8 cellular contexts compared by ENCODE assay signal in the genomic region with DNA sequence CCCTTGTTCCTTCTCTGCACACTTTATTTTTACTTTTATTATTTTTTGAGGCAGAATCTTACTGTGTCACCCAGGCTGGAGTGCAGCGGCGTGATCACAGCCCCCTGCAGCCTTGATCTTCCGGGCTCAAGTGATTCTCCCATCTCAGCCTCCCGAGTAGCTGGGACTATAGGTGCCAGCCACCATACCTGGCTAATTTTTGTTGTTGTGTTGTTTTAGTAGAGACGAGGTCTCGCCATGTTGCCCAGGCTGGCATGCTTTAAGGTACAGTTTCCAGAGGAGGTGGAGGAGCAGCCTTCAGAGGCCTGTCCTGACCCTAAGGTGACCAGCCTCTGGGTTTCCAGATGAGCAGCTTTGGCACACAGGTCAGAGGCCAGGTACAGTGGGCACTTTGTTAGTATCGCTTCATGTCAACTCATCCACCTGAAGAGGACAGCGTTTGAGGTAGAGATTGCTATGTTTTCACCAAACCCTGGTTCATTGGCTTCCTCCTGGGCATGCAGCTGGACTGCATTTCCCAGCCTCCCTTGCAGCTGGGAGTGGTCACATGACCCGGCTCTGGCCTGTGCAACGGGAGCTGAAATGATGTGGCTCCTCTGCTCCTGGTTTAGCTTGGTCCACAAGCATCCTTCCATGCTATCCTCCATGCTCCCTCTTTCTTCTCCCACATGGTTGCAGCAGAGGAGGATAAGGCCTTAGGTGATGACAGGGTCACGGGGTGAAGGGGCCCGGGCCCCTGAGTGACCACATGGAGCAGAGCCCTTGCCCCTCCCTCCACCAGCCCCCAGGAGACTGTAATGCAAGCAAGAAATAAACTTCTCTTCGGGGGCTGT.
DNase-seq lines count a peak whose midpoint lies in the region; ATAC-seq and TF ChIP-seq lines count a peak whose summit lies in the region.

No MANE protein-coding gene starts in this region.

- H3K4me1 ChIP-seq in heart left ventricle: peaks cover 8 to 74% (median 51%) of the 10 kb centered on the region in 12 donors
- peaks cover 46 to 73% (median 63%) of the 10 kb centered on the region in 4 donors for H3K4me1 ChIP-seq in stomach

- ATAC-seq in heart left ventricle (no peak), GM21381 (IDR thresholded peaks at IDR 0.05; ENCODE audit: unreplicated experiment) (no peak), GM21717 (IDR thresholded peaks at IDR 0.05; ENCODE audit: unreplicated experiment) (no peak)

- TF ChIP-seq CTCF in heart left ventricle (IDR thresholded peaks at IDR 0.05) (no peak), stomach (IDR thresholded peaks at IDR 0.05) (no peak)

- DNase-seq in NCI-H82 (lab: John Stamatoyannopoulos, UW): peak; percentile 48
- DNase-seq in NCI-H82 treated with DMSO at 0.1 percent for 48 hours (lab: John Stamatoyannopoulos, UW; ENCODE audit: unreplicated experiment): no peak
- no peak for DNase-seq in SK-N-MC (ENCODE audit: low read depth, low spot score)
- DNase-seq in heart left ventricle: peak in 2 of 5 donors; percentile 30 to 36
- no peak for DNase-seq in stomach
- DNase-seq in NCI-H1092 treated with DMSO at 0.1 percent for 48 hours (lab: John Stamatoyannopoulos, UW): no peak

- WGBS in heart left ventricle, 4 donors: 82 to 86% (median 82%) methylated on average over 13 of the region's 13 CpGs
- WGBS in stomach, 5 donors: 75 to 78% (median 77%) methylated on average over 13 of the region's 13 CpGs

- TF ChIP-seq POLR2A in heart left ventricle (IDR thresholded peaks at IDR 0.05) (no peak), stomach (IDR thresholded peaks at IDR 0.05) (no peak)

- no peaks in the 10 kb centered on the region for H3K36me3 ChIP-seq in SK-N-MC (ENCODE audit: insufficient read depth, low read length)
- H3K36me3 ChIP-seq in heart left ventricle: no peaks in the 10 kb centered on the region
- H3K36me3 ChIP-seq in stomach: no peaks in the 10 kb centered on the region

- intact Hi-C loops in heart left ventricle (cut with DNase I) (loop anchor here in 3 of 10 donors (5.0 kb wide), 3 partner anchors 50 to 165 kb away; a partner anchor contains a TSS), stomach (cut with DNase I; ENCODE audit: low total_unique reads) (loop anchor here (10.0 kb wide), 1 partner anchor 113 kb away; no protein-coding TSS in a partner anchor)

- no peak for TF ChIP-seq EP300 in stomach (IDR thresholded peaks at IDR 0.05)

- H3K9me3 ChIP-seq in SK-N-MC (ENCODE audit: low read depth, low read length) (no peaks in the 10 kb centered on the region), heart left ventricle (no peaks in the 10 kb centered on the region), stomach (no peaks in the 10 kb centered on the region)

- no peak overlapping the region for H3K9ac ChIP-seq in SK-N-MC (ENCODE audit: insufficient read length)

- H3K4me3 ChIP-seq in SK-N-MC (no peak overlapping the region), heart left ventricle (no peak overlapping the region), stomach (no peak overlapping the region)

- H3K27ac ChIP-seq in SK-N-MC (peak overlapping the region; percentile 93), heart left ventricle (peak overlapping the region in 9 of 12 donors; percentile 13 to 97 (median 88)), stomach (peak overlapping the region in 3 of 5 donors; percentile 88 to 93 (median 89))

- H3K27me3 ChIP-seq in heart left ventricle: no peaks in the 10 kb centered on the region
- H3K27me3 ChIP-seq in stomach: no peaks in the 10 kb centered on the region
